In the genomic region with DNA sequence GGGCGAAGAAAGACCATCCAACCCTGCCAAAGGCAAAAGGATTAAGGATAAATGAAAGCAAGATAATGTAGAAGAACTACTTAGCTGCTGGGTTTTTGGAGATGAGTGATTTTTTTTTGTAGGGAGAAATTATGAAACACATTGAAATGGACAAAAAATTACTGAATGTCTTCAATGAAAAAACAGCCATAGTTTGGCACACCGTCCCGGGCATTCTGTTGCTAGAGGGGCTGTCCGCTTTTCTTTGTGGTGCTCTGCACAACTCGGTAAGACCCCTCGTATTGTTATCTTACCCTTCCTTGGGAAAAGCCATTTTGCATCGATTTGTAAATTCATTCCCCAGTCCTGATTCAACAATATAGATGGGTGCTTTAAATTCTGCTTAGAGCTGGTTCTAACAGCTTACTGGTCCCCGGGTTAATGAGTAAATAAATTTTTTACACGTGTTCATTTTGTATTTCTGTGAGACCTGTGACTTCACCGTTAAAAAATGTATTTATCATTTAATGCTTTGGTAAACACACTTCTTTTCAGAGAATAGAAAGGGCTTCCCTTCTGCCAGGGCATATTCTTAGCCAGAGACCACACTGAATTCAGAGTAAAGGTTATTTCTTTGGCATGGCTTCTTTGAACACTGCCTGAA, we compare ENCODE assay signal across 1 cellular context.
TF ChIP-seq lines count a peak whose summit lies in the region.

No MANE protein-coding gene starts in this region.

TF ChIP-seq in HepG2, 621 proteins besides CTCF, POLR2A, EP300 and RAD21 (continued from another document):
- TF ChIP-seq, protein P1, sequence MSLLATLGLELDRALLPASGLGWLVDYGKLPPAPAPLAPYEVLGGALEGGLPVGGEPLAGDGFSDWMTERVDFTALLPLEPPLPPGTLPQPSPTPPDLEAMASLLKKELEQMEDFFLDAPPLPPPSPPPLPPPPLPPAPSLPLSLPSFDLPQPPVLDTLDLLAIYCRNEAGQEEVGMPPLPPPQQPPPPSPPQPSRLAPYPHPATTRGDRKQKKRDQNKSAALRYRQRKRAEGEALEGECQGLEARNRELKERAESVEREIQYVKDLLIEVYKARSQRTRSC (CRISPR knock-in tag; IDR thresholded peaks at IDR 0.05; ENCODE audit: low read depth), result no peak
- TF ChIP-seq MAF1 (CRISPR knock-in tag; IDR thresholded peaks at IDR 0.05; ENCODE audit: borderline replicate concordance), result no peak
- 0 out of 2 replicates have a peak, but pooled peaks have one; percentile 8 for TF ChIP-seq KIAA2018 (CRISPR knock-in tag; IDR thresholded peaks at IDR 0.05; ENCODE audit: borderline replicate concordance)
- TF ChIP-seq ESRRA (CRISPR knock-in tag; IDR thresholded peaks at IDR 0.05; ENCODE audit: low read depth), result no peak
- TF ChIP-seq POLR2AphosphoS5 (IDR thresholded peaks at IDR 0.05; ENCODE audit: low read depth, low read length), result 0 out of 2 replicates have a peak, but pooled peaks have one; percentile 29
- no peak for TF ChIP-seq ZNF432 (CRISPR knock-in tag; IDR thresholded peaks at IDR 0.05; ENCODE audit: borderline replicate concordance)
- no peak for TF ChIP-seq ZNF230 (CRISPR knock-in tag; IDR thresholded peaks at IDR 0.05)
- no peak for TF ChIP-seq PAWR (CRISPR knock-in tag; IDR thresholded peaks at IDR 0.05; ENCODE audit: borderline replicate concordance)
- no peak for TF ChIP-seq CCAR2 (optimal IDR thresholded peaks at IDR 0.05; ENCODE audit: low read depth, low read length)
- TF ChIP-seq ZNF724P (CRISPR knock-in tag; IDR thresholded peaks at IDR 0.05; ENCODE audit: borderline replicate concordance), result no peak
- TF ChIP-seq MBNL3 (CRISPR knock-in tag; conservative IDR thresholded peaks at IDR 0.05), result no peak
- peak; percentile 20; the same call in 1 of the 2 replicates for TF ChIP-seq ELF4 (CRISPR knock-in tag; IDR thresholded peaks at IDR 0.05; ENCODE audit: borderline replicate concordance)
- TF ChIP-seq FOXK1 (CRISPR knock-in tag; IDR thresholded peaks at IDR 0.05; ENCODE audit: borderline replicate concordance, low read depth), result 0 out of 2 replicates have a peak, but pooled peaks have one; percentile 18
- no peak for TF ChIP-seq ZMYM4 (CRISPR knock-in tag; IDR thresholded peaks at IDR 0.05)
- TF ChIP-seq HMGXB3 (CRISPR knock-in tag; IDR thresholded peaks at IDR 0.05; ENCODE audit: borderline replicate concordance), result no peak
- no peak for TF ChIP-seq ZNF282 (IDR thresholded peaks at IDR 0.05; ENCODE audit: partially characterized antibody)
- TF ChIP-seq ZNF564 (CRISPR knock-in tag; IDR thresholded peaks at IDR 0.05), result no peak
- TF ChIP-seq ZNF784 (CRISPR knock-in tag; IDR thresholded peaks at IDR 0.05; ENCODE audit: borderline replicate concordance), result no peak
- no peak for TF ChIP-seq MAFG (CRISPR knock-in tag; IDR thresholded peaks at IDR 0.05)
- TF ChIP-seq ZSCAN31 (CRISPR knock-in tag; IDR thresholded peaks at IDR 0.05; ENCODE audit: low read depth), result no peak
- peak; percentile 37 for TF ChIP-seq ZEB1 (IDR thresholded peaks at IDR 0.05; ENCODE audit: insufficient replicate concordance, low read depth)
- 0 out of 2 replicates have a peak, but pooled peaks have one; percentile 7 for TF ChIP-seq ZFP90 (CRISPR knock-in tag; IDR thresholded peaks at IDR 0.05; ENCODE audit: borderline replicate concordance)
- no peak for TF ChIP-seq HOXA9 (CRISPR knock-in tag; IDR thresholded peaks at IDR 0.05; ENCODE audit: borderline replicate concordance)
- TF ChIP-seq ZNF160 (CRISPR knock-in tag; IDR thresholded peaks at IDR 0.05), result no peak
- no peak for TF ChIP-seq ZNF766 (CRISPR knock-in tag; IDR thresholded peaks at IDR 0.05; ENCODE audit: borderline replicate concordance)
- no peak for TF ChIP-seq ZNF317 (CRISPR knock-in tag; IDR thresholded peaks at IDR 0.05)
- TF ChIP-seq, protein P2, sequence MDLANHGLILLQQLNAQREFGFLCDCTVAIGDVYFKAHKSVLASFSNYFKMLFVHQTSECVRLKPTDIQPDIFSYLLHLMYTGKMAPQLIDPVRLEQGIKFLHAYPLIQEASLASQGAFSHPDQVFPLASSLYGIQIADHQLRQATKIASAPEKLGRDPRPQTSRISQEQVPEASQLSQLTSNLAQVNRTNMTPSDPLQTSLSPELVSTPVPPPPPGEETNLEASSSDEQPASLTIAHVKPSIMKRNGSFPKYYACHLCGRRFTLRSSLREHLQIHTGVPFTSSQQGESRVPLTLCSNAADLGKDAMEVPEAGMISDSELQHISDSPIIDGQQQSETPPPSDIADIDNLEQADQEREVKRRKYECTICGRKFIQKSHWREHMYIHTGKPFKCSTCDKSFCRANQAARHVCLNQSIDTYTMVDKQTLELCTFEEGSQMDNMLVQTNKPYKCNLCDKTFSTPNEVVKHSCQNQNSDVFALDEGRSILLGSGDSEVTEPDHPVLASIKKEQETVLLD (CRISPR knock-in tag; IDR thresholded peaks at IDR 0.05; ENCODE audit: low read depth), result no peak
- no peak for TF ChIP-seq ZNF557 (CRISPR knock-in tag; IDR thresholded peaks at IDR 0.05)
- TF ChIP-seq CREB1 (IDR thresholded peaks at IDR 0.05), result no peak
- TF ChIP-seq CREB1 (CRISPR knock-in tag; IDR thresholded peaks at IDR 0.05), result no peak; the same call in 1 of the 2 replicates
- TF ChIP-seq ZNF569 (CRISPR knock-in tag; IDR thresholded peaks at IDR 0.05; ENCODE audit: borderline replicate concordance), result no peak
- no peak for TF ChIP-seq JUND (CRISPR knock-in tag; IDR thresholded peaks at IDR 0.05)
